Comparison of ENCODE assay signal across 8 cellular contexts in the genomic region with DNA sequence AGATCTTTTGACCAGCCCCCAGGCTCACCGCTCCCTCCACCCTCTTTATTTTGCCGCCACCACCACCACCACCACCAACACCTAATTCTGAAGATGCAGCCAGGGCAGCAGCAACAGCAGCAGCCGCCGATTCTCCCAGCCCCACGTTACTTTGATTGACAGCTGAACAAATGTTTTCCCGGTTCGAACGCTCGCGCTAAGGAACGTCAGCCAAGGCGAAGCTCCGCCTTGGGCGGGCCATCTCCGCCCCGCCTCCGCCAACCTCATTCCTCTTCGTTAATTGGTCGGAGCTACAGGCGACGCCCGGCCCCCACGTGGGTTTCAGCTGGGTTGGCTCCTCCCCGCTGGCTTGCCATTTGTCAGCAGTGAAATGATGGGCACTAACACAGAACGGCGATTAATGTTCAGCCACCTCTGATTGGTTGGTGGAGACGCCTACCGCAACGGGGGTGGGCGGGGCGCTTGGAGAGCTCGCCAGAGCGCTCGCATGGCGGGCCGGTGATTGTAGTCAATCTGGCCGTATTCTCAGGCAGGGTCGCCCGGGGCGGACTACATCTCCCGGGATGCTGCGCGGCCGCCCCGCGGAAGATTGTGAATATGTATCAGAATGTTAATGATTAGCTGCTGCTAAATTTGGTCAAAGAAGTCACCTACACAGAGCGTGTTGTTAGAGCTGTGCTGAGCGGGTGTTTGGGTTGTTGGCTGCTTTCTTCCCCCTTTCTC. TPM values are rescaled to one million over a fixed set of nuclear protein-coding genes. Genes with fewer than 3 reads are reported as not detected.
DNase-seq lines count a peak whose midpoint lies in the region; ATAC-seq, FAIRE-seq and TF ChIP-seq lines count a peak whose summit lies in the region.

Gene TLE4 (plus strand): TSS at position 657 of the 723 bp plus-strand sequence. CDS start 826 bp downstream, outside the sequence.

- H3K4me3 ChIP-seq in AG04450 (ENCODE audit: low read depth, low read length) (peak within 1 kb of the TSS; percentile 79), small intestine (ENCODE audit: low read depth in 1 of 2, low read length in 2 of 2) (peak within 1 kb of the TSS; percentile 96 to 99)

- CTCF ChIA-PET in AG04450 (lab: Charles Lee) = interaction anchor here (0.7 to 1.8 kb wide), 6 partner anchors 13 to 1206 kb away, joined by 3 to 10 read pairs (median 4); no protein-coding TSS in a partner anchor

- no peaks in the 10 kb centered on the region for H3K27me3 ChIP-seq in AG04450 (ENCODE audit: control insufficient read depth, insufficient read depth, low read length)
- H3K27me3 ChIP-seq in small intestine (ENCODE audit: control insufficient read depth in 2 of 2, insufficient read depth in 2 of 2, low read length in 2 of 2) = no peaks in the 10 kb centered on the region

- POLR2A ChIA-PET in AG04450 (lab: Yijun Ruan, JAX) = interaction anchor here (0.5 to 1.8 kb wide), 31 partner anchors 9 to 1881 kb away, joined by 3 to 21 read pairs (median 3); no protein-coding TSS in a partner anchor

- FAIRE-seq in small intestine (lab: Jason Lieb, UNC) = peak; percentile 94

- ATAC-seq in GM18909 (IDR thresholded peaks at IDR 0.05; ENCODE audit: poor library complexity, unreplicated experiment) (peak; percentile 89), HG03175 (IDR thresholded peaks at IDR 0.05; ENCODE audit: unreplicated experiment) (peak; percentile 83)

- no peaks in the 10 kb centered on the region for H3K36me3 ChIP-seq in small intestine (ENCODE audit: control insufficient read depth in 2 of 2, insufficient read depth in 2 of 2, low read length in 2 of 2)

- no peaks in the 10 kb centered on the region for H3K9me3 ChIP-seq in AG04450 (ENCODE audit: control insufficient read depth, insufficient read depth, low read length)
- H3K9me3 ChIP-seq in small intestine (ENCODE audit: control insufficient read depth, low read depth) = no peaks in the 10 kb centered on the region

- H3K27ac ChIP-seq in AG04450 (ENCODE audit: low read depth, low read length) (peak within 1 kb of the TSS; percentile 83), small intestine (ENCODE audit: low read depth in 1 of 2, low read length in 1 of 2) (peak within 1 kb of the TSS; percentile 85 to 98)

- H3K4me1 ChIP-seq in small intestine (ENCODE audit: control insufficient read depth in 2 of 2, insufficient read depth in 1 of 2, low read depth in 1 of 2, low read length in 1 of 2) = peaks cover 6 to 8% of the 10 kb centered on the region in 2 donors

- TF ChIP-seq CTCF in AG04450 (IDR thresholded peaks at IDR 0.05; ENCODE audit: low read depth, low read length) = no peak

- peak; percentile 100 for DNase-seq in AG04450 (ENCODE audit: low read depth, low spot score)
- peak; percentile 98 for DNase-seq in NCI-H2227 treated with DMSO at 0.1 percent for 48 hours (lab: John Stamatoyannopoulos, UW)
- peak; percentile 98 to 100 (median 100) for DNase-seq in activated CD4-positive, CD25-positive, alpha-beta regulatory T cell (lab: John Stamatoyannopoulos, UW)
- DNase-seq in central memory CD4-positive, alpha-beta T cell = peak; percentile 100
- peak; percentile 91 for DNase-seq in iPS-NIHi7 (ENCODE audit: extremely low spot score)
- peak; percentile 100 for DNase-seq in small intestine

- WGBS in small intestine, 3 donors = 0 to 1% (median 0%) methylated on average over 48 of the region's 48 CpGs

RNA-seq across cellular contexts. Expression of gene TLE4, which starts in this region (rescaled TPM):
- polyA plus RNA-seq in AG04450 (2011; rRNA removed) (42.2 and 53.4 TPM in 2 replicates), small intestine (1 to 10 TPM; 4.0 to 8.4 (median 8.0) TPM)
- polyA minus RNA-seq in AG04450 (2011; rRNA and poly(A)+ RNA removed) = 114 and 117 TPM in 2 replicates

Comparison
In these comparisons a context has a peak if more than half of its experiments do, and no peak if none do; other contexts are left out.
1. Peak in every context shown above with its lines: DNase-seq, ATAC-seq, H3K4me3 ChIP-seq and H3K27ac ChIP-seq.